19 cellular contexts compared by ENCODE assay signal in the genomic region with DNA sequence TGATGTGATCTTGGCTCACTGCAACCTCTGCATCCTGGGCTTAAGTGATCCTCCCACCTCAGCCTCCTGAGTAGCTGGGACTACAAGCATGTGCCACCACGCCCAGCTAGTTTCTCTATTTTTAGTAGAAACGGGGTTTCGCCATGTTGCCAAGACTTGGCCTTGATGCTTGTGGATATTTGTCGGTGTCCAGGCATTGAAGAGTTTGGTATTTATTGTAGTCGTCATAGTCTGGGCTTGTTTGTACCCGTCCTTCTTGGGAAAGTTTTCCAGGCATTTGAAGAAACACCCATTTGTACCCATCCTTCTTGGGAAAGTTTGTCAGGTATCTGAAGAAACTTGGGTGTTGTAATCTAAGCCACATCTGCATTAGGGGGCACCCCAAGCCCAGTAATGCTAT. TPM values are rescaled to one million over a fixed set of nuclear protein-coding genes. Genes with fewer than 3 reads are reported as not detected.
DNase-seq lines count a peak whose midpoint lies in the region; ATAC-seq and TF ChIP-seq lines count a peak whose summit lies in the region.
"Had no signal": no experiment of that assay in that cellular context is flagged by ENCODE, and none has a peak within 500 bp of the region (broad histone marks: within the 10 kb centered on the region; RNA-seq: fewer than 3 reads in every experiment).

No MANE protein-coding gene starts in this region.

- no peak for TF ChIP-seq POLR2A in breast epithelium (IDR thresholded peaks at IDR 0.05)

- H3K4me1 Mint-ChIP-seq in MCF 10A (ENCODE audit: insufficient read depth, unreplicated experiment) (no peaks in the 10 kb centered on the region), memory B cell (peaks cover 38% of the 10 kb centered on the region)
- H3K4me1 Mint-ChIP-seq in natural killer cell treated with Interleukin-12 subunit alpha and Interleukin-12 subunit beta and Interleukin-15 and Interleukin-18, amount 100 ng/mL, for 72 hours (ENCODE audit: low read depth in 2 of 2): peaks cover 10 to 16% of the 10 kb centered on the region in 2 donors

- H3K4me1 ChIP-seq in breast epithelium (no peaks in the 10 kb centered on the region), upper lobe of right lung (no peaks in the 10 kb centered on the region)
- H3K4me1 ChIP-seq: A549, BLaER1 had no signal

- DNase-seq in MCF 10A (ENCODE audit: unreplicated experiment): peak; percentile 62
- DNase-seq in breast epithelium (ENCODE audit: low spot score in 2 of 2): no peak
- peak; percentile 93 for DNase-seq in epithelial cell of esophagus (ENCODE audit: low read depth)
- DNase-seq in memory B cell (ENCODE audit: low spot score in 2 of 2): no peak
- DNase-seq in upper lobe of right lung: no peak
- no peak for DNase-seq in activated CD4-positive, alpha-beta T cell treated with anti-CD3 and anti-CD28 coated beads for 4 hours
- no peak for DNase-seq in natural killer cell treated with Interleukin-12 subunit alpha and Interleukin-12 subunit beta and Interleukin-15 and Interleukin-18, amount 100 ng/mL, for 72 hours (ENCODE audit: low spot score)
- DNase-seq: AML-193; CD4-positive, alpha-beta memory T cell; DMS153; DMS79; GDM1; GOT3; H9 had no signal

- H3K36me3 Mint-ChIP-seq in MCF 10A (ENCODE audit: insufficient read depth, unreplicated experiment): no peaks in the 10 kb centered on the region
- H3K36me3 Mint-ChIP-seq in memory B cell: peaks cover 46% of the 10 kb centered on the region
- H3K36me3 Mint-ChIP-seq in natural killer cell treated with Interleukin-12 subunit alpha and Interleukin-12 subunit beta and Interleukin-15 and Interleukin-18, amount 100 ng/mL, for 72 hours: peaks cover 30% of the 10 kb centered on the region

- H3K27ac ChIP-seq in breast epithelium (no peak overlapping the region), upper lobe of right lung (no peak overlapping the region)
- H3K27ac ChIP-seq: 22Rv1, A549, BLaER1 had no signal

- intact Hi-C loops in MCF 10A (cut with micrococcal nuclease) (no loop called here), breast epithelium (cut with DNase I; ENCODE audit: low total_unique reads) (no loop called here), upper lobe of right lung (cut with DNase I) (no loop called here)

- H3K27me3 ChIP-seq in breast epithelium (no peaks in the 10 kb centered on the region), upper lobe of right lung (no peaks in the 10 kb centered on the region)
- H3K27me3 ChIP-seq: BLaER1 had no signal

- CTCF ChIA-PET in MCF 10A (lab: Yijun Ruan, JAX): no interaction called here

- no peak overlapping the region for H3K27ac Mint-ChIP-seq in MCF 10A (ENCODE audit: low read depth, unreplicated experiment)
- H3K27ac Mint-ChIP-seq in memory B cell: peak overlapping the region; percentile 33
- no peak overlapping the region for H3K27ac Mint-ChIP-seq in natural killer cell treated with Interleukin-12 subunit alpha and Interleukin-12 subunit beta and Interleukin-15 and Interleukin-18, amount 100 ng/mL, for 72 hours
- H3K27ac Mint-ChIP-seq: H9 had no signal

- POLR2A ChIA-PET in MCF 10A (lab: Yijun Ruan, JAX): interaction anchor here (1.0 to 2.7 kb wide), 2 partner anchors 9 to 13 kb away, joined by 4 to 16 read pairs; no protein-coding TSS in a partner anchor

- no TSS peak for BruUV-seq in MCF 10A (replicated peaks; lab: Mats Ljungman, UMichigan)

- H3K36me3 ChIP-seq in breast epithelium (no peaks in the 10 kb centered on the region), upper lobe of right lung (no peaks in the 10 kb centered on the region)

- H3K4me3 Mint-ChIP-seq in MCF 10A (ENCODE audit: unreplicated experiment) (no peak overlapping the region), memory B cell (no peak overlapping the region)
- H3K4me3 Mint-ChIP-seq in natural killer cell treated with Interleukin-12 subunit alpha and Interleukin-12 subunit beta and Interleukin-15 and Interleukin-18, amount 100 ng/mL, for 72 hours: no peak overlapping the region
- H3K4me3 Mint-ChIP-seq: CD14-positive monocyte; CD4-positive, alpha-beta memory T cell; H9 had no signal

- no peak for ATAC-seq in memory B cell (ENCODE audit: low read depth)
- no peak for ATAC-seq in upper lobe of right lung
- ATAC-seq in natural killer cell treated with Interleukin-12 subunit alpha and Interleukin-12 subunit beta and Interleukin-15 and Interleukin-18, amount 100 ng/mL, for 72 hours: no peak
- ATAC-seq in HG03135 (IDR thresholded peaks at IDR 0.05; ENCODE audit: unreplicated experiment): no peak
- ATAC-seq: A549 had no signal

- no peak for TF ChIP-seq CTCF in MCF 10A (IDR thresholded peaks at IDR 0.05; ENCODE audit: unreplicated experiment)
- TF ChIP-seq CTCF in breast epithelium (IDR thresholded peaks at IDR 0.05): no peak
- TF ChIP-seq CTCF in epithelial cell of esophagus (IDR thresholded peaks at IDR 0.05; ENCODE audit: insufficient read depth, low read depth, low read length, missing control alignments): no peak
- TF ChIP-seq CTCF in upper lobe of right lung (IDR thresholded peaks at IDR 0.05): no peak

- H3K9me3 Mint-ChIP-seq in MCF 10A (ENCODE audit: unreplicated experiment): peaks cover 23% of the 10 kb centered on the region
- H3K9me3 Mint-ChIP-seq in memory B cell: peaks cover 13% of the 10 kb centered on the region
- peaks cover 3% of the 10 kb centered on the region for H3K9me3 Mint-ChIP-seq in natural killer cell treated with Interleukin-12 subunit alpha and Interleukin-12 subunit beta and Interleukin-15 and Interleukin-18, amount 100 ng/mL, for 72 hours

- H3K9me3 ChIP-seq in breast epithelium (no peaks in the 10 kb centered on the region), upper lobe of right lung (no peaks in the 10 kb centered on the region)
- H3K9me3 ChIP-seq: A549 had no signal

- H3K27me3 Mint-ChIP-seq in MCF 10A (ENCODE audit: insufficient read depth, unreplicated experiment) (no peaks in the 10 kb centered on the region), memory B cell (no peaks in the 10 kb centered on the region)
- no peaks in the 10 kb centered on the region for H3K27me3 Mint-ChIP-seq in natural killer cell treated with Interleukin-12 subunit alpha and Interleukin-12 subunit beta and Interleukin-15 and Interleukin-18, amount 100 ng/mL, for 72 hours
- H3K27me3 Mint-ChIP-seq: CD4-positive, alpha-beta memory T cell had no signal

- H3K4me3 ChIP-seq in breast epithelium: no peak overlapping the region
- H3K4me3 ChIP-seq in epithelial cell of esophagus (ENCODE audit: low read length): no peak overlapping the region
- H3K4me3 ChIP-seq in upper lobe of right lung: no peak overlapping the region
- H3K4me3 ChIP-seq: A549, BLaER1 had no signal

RNA-seq across cellular contexts. Expression of gene FCHSD2, which starts 28.7 kb away (rescaled TPM):
- total RNA-seq in MCF 10A (2022) (12.8 and 14.0 TPM in 2 replicates), breast epithelium (10 to 100 TPM; 15.5 to 23.4 (median 19.0) TPM), upper lobe of right lung (71.2 TPM)
- total RNA-seq in natural killer cell treated with Interleukin-12 subunit alpha and Interleukin-12 subunit beta and Interleukin-15 and Interleukin-18, amount 100 ng/mL, for 72 hours: 10 to 100 TPM; 58.8 to 77.3 TPM

Comparison
In these comparisons a context has a peak if more than half of its experiments do, and no peak if none do; other contexts are left out.
1. DNase-seq: peak in MCF 10A (single experiment) and epithelial cell of esophagus (single experiment); none in breast epithelium (0 of 2), memory B cell (0 of 2), upper lobe of right lung (single experiment), activated CD4-positive, alpha-beta T cell treated with anti-CD3 and anti-CD28 coated beads for 4 hours (0 of 2) and natural killer cell treated with Interleukin-12 subunit alpha and Interleukin-12 subunit beta and Interleukin-15 and Interleukin-18, amount 100 ng/mL, for 72 hours (single experiment).